In the genomic region with DNA sequence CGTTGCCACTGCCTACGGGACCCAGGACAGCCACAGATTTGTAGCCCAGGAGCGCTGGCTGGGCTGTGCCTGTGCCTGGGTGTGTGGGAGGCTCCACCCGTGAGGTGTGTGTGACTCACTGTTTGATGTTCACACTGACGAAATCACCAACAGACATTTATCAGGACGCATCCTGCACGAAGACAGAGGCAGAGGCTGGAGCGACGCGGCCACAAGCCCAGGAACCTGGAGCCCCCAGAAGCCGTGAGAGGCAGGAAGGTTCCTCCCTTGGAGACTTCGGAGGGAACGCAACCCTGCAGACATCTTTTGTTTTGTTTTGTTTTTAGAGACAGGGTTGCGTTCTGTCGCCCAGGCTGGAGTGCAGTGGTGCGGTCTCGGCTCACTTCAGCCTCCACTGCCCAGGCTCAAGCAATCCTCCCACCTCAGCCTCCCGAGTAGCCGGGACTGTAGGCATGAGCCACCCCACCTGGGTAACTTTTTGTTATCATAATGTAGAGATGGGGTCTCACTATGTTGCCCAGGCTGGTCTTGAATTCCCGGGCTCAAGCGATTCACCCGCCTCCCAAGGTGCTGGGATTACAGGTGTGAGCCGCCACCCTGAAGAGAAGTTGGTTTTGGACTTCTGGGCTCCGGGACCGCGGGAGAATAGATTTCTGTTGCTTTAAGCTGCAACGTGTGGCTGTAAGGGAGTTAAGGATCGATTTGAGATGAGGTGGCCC, we compare ENCODE assay signal across 1 cellular context.
TF ChIP-seq lines count a peak whose summit lies in the region.

No MANE protein-coding gene starts in this region.

TF ChIP-seq in K562, 482 proteins besides CTCF, POLR2A, EP300 and RAD21 (continued from another document and continues in another):
- TF ChIP-seq ZNF280A (IDR thresholded peaks at IDR 0.05; ENCODE audit: low read depth, partially characterized antibody) (no peak), THAP7 (CRISPR knock-in tag; IDR thresholded peaks at IDR 0.05) (no peak), MNT (conservative IDR thresholded peaks at IDR 0.05) (peak in 1 of 2 experiments; percentile 48; a peak in 2 of 4 replicates), TEAD2 (tag; IDR thresholded peaks at IDR 0.05) (no peak), ZNF75A (CRISPR knock-in tag; IDR thresholded peaks at IDR 0.05) (0 out of 2 replicates have a peak, but pooled peaks have one; percentile 57), ZNF12 (CRISPR knock-in tag; IDR thresholded peaks at IDR 0.05) (0 out of 2 replicates have a peak, but pooled peaks have one; percentile 42), ZBTB1 (CRISPR knock-in tag; IDR thresholded peaks at IDR 0.05; ENCODE audit: borderline replicate concordance, low read depth) (no peak), USF1 (CRISPR knock-in tag; IDR thresholded peaks at IDR 0.05) (no peak), BACH1 (tag; IDR thresholded peaks at IDR 0.05) (no peak), ZNF316 (IDR thresholded peaks at IDR 0.05) (no peak), SMAD3 (CRISPR knock-in tag; conservative IDR thresholded peaks at IDR 0.05) (no peak), HMG20A (CRISPR knock-in tag; conservative IDR thresholded peaks at IDR 0.05) (no peak), TRIM24 (IDR thresholded peaks at IDR 0.05) (peak in 1 of 2 experiments; percentile 63; a peak in 1 of 4 replicates), HDAC3 (IDR thresholded peaks at IDR 0.05; ENCODE audit: borderline replicate concordance, partially characterized antibody) (no peak), ZNF76 (CRISPR knock-in tag; IDR thresholded peaks at IDR 0.05; ENCODE audit: borderline replicate concordance) (no peak), ZNF584 (CRISPR knock-in tag; IDR thresholded peaks at IDR 0.05; ENCODE audit: low read depth) (no peak), EP400 (IDR thresholded peaks at IDR 0.05) (no peak), C11orf30 (IDR thresholded peaks at IDR 0.05; ENCODE audit: low read depth) (no peak), CTBP1 (IDR thresholded peaks at IDR 0.05; ENCODE audit: borderline replicate concordance) (peak; percentile 89; the same call in 1 of the 2 replicates), FOXP1 (CRISPR knock-in tag; IDR thresholded peaks at IDR 0.05) (no peak), ZEB2 (IDR thresholded peaks at IDR 0.05) (peak; percentile 77; the same call in 1 of the 2 replicates), HMGN3 (IDR thresholded peaks at IDR 0.05; ENCODE audit: borderline replicate concordance, extremely low read depth, insufficient read length, low read depth, low read length) (no peak), CBX5 (IDR thresholded peaks at IDR 0.05; ENCODE audit: borderline replicate concordance, low read depth) (0 out of 2 replicates have a peak, but pooled peaks have one; percentile 15), NFE2 (IDR thresholded peaks at IDR 0.05; ENCODE audit: low read depth) (no peak), JUN (IDR thresholded peaks at IDR 0.05; ENCODE audit: borderline replicate concordance, low read depth, low read length) (peak; percentile 96), JUN (CRISPR knock-in tag; IDR thresholded peaks at IDR 0.05; ENCODE audit: borderline replicate concordance) (peak; percentile 38; the same call in 1 of the 2 replicates), HMGXB4 (CRISPR knock-in tag; IDR thresholded peaks at IDR 0.05) (no peak), PHF8 (IDR thresholded peaks at IDR 0.05; ENCODE audit: borderline replicate concordance, low read length) (no peak), NR2C2 (CRISPR knock-in tag; IDR thresholded peaks at IDR 0.05) (0 out of 2 replicates have a peak, but pooled peaks have one; percentile 39), NR2C2 (tag; IDR thresholded peaks at IDR 0.05) (no peak), POLR2AphosphoS2 (IDR thresholded peaks at IDR 0.05; ENCODE audit: low read length) (no peak), ATF4 (CRISPR knock-in tag; IDR thresholded peaks at IDR 0.05) (peak; percentile 68), CBFA2T2 (conservative IDR thresholded peaks at IDR 0.05) (no peak), ZNF551 (CRISPR knock-in tag; IDR thresholded peaks at IDR 0.05) (no peak)
- TF ChIP-seq, protein P1, sequence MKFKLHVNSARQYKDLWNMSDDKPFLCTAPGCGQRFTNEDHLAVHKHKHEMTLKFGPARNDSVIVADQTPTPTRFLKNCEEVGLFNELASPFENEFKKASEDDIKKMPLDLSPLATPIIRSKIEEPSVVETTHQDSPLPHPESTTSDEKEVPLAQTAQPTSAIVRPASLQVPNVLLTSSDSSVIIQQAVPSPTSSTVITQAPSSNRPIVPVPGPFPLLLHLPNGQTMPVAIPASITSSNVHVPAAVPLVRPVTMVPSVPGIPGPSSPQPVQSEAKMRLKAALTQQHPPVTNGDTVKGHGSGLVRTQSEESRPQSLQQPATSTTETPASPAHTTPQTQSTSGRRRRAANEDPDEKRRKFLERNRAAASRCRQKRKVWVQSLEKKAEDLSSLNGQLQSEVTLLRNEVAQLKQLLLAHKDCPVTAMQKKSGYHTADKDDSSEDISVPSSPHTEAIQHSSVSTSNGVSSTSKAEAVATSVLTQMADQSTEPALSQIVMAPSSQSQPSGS (CRISPR knock-in tag; IDR thresholded peaks at IDR 0.05): no peak
- TF ChIP-seq, protein P2, sequence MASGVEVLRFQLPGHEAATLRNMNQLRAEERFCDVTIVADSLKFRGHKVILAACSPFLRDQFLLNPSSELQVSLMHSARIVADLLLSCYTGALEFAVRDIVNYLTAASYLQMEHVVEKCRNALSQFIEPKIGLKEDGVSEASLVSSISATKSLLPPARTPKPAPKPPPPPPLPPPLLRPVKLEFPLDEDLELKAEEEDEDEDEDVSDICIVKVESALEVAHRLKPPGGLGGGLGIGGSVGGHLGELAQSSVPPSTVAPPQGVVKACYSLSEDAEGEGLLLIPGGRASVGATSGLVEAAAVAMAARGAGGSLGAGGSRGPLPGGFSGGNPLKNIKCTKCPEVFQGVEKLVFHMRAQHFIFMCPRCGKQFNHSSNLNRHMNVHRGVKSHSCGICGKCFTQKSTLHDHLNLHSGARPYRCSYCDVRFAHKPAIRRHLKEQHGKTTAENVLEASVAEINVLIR (CRISPR knock-in tag; IDR thresholded peaks at IDR 0.05): peak; percentile 29; the same call in 1 of the 2 replicates
- TF ChIP-seq, protein P3, sequence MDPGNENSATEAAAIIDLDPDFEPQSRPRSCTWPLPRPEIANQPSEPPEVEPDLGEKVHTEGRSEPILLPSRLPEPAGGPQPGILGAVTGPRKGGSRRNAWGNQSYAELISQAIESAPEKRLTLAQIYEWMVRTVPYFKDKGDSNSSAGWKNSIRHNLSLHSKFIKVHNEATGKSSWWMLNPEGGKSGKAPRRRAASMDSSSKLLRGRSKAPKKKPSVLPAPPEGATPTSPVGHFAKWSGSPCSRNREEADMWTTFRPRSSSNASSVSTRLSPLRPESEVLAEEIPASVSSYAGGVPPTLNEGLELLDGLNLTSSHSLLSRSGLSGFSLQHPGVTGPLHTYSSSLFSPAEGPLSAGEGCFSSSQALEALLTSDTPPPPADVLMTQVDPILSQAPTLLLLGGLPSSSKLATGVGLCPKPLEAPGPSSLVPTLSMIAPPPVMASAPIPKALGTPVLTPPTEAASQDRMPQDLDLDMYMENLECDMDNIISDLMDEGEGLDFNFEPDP (CRISPR knock-in tag; IDR thresholded peaks at IDR 0.05): no peak
- TF ChIP-seq, protein P4, sequence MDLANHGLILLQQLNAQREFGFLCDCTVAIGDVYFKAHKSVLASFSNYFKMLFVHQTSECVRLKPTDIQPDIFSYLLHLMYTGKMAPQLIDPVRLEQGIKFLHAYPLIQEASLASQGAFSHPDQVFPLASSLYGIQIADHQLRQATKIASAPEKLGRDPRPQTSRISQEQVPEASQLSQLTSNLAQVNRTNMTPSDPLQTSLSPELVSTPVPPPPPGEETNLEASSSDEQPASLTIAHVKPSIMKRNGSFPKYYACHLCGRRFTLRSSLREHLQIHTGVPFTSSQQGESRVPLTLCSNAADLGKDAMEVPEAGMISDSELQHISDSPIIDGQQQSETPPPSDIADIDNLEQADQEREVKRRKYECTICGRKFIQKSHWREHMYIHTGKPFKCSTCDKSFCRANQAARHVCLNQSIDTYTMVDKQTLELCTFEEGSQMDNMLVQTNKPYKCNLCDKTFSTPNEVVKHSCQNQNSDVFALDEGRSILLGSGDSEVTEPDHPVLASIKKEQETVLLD (IDR thresholded peaks at IDR 0.05): peak; percentile 68
- TF ChIP-seq, protein P5, sequence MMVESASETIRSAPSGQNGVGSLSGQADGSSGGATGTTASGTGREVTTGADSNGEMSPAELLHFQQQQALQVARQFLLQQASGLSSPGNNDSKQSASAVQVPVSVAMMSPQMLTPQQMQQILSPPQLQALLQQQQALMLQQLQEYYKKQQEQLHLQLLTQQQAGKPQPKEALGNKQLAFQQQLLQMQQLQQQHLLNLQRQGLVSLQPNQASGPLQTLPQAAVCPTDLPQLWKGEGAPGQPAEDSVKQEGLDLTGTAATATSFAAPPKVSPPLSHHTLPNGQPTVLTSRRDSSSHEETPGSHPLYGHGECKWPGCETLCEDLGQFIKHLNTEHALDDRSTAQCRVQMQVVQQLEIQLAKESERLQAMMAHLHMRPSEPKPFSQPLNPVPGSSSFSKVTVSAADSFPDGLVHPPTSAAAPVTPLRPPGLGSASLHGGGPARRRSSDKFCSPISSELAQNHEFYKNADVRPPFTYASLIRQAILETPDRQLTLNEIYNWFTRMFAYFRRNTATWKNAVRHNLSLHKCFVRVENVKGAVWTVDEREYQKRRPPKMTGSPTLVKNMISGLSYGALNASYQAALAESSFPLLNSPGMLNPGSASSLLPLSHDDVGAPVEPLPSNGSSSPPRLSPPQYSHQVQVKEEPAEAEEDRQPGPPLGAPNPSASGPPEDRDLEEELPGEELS (CRISPR knock-in tag; IDR thresholded peaks at IDR 0.05; ENCODE audit: borderline replicate concordance): no peak
